In the genomic region with DNA sequence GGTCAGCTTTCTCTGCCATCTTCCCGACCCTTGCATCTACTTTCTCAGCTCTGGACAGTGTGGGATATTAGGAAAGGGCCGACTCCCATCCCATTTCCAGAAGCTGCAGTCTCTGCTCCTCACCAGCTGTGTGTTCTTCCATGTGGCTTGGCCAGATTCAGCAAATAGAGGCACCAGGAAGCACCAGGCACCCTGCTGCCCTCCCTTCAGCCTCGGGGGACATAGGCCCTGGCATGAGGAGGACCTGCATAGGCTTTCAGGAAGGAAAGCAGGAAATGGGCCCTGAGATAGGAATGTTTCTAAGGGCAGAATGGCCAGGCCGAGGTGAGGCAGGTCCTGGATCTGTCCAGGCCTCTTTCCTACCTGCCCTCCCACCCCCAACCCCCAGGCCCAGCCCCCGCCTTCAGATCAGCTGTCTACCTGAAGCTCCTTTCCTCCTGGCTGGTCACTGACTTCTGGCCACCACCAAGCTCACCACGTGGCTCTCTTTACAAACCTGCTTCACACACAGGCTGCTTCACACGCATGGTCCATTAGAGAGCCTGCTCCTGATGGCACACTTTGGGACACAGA, we compare ENCODE assay signal across 13 cellular contexts. TPM values are rescaled to one million over a fixed set of nuclear protein-coding genes. Genes with fewer than 3 reads are reported as not detected.
DNase-seq lines count a peak whose midpoint lies in the region; ATAC-seq lines count a peak whose summit lies in the region.
"Had no signal": no experiment of that assay in that cellular context is flagged by ENCODE, and none has a peak within 500 bp of the region (broad histone marks: within the 10 kb centered on the region; RNA-seq: fewer than 3 reads in every experiment).

No MANE protein-coding gene starts in this region.

- no peak overlapping the region for H3K4me3 ChIP-seq in skin epidermis
- H3K4me3 ChIP-seq: Peyer's patch had no signal

- intact Hi-C loops in activated CD4-positive, alpha-beta T cell treated with anti-CD3 and anti-CD28 coated beads for 36 hours (cut with DNase I, micrococcal nuclease) = no loop called here

- H3K27ac ChIP-seq in skin epidermis = peak overlapping the region in 12 of 21 experiments; percentile 6 to 79 (median 46)
- H3K27ac ChIP-seq: Peyer's patch had no signal

- H3K4me1 Mint-ChIP-seq in activated CD4-positive, alpha-beta T cell treated with anti-CD3 and anti-CD28 coated beads for 36 hours = peaks cover 19% of the 10 kb centered on the region

- H3K36me3 Mint-ChIP-seq in activated CD4-positive, alpha-beta T cell treated with anti-CD3 and anti-CD28 coated beads for 36 hours (ENCODE audit: low read depth) = no peaks in the 10 kb centered on the region

- no peak overlapping the region for H3K4me3 Mint-ChIP-seq in activated CD4-positive, alpha-beta T cell treated with anti-CD3 and anti-CD28 coated beads for 36 hours
- H3K4me3 Mint-ChIP-seq: activated CD4-positive, alpha-beta T cell treated with anti-CD3 and anti-CD28 coated beads, Interleukin-2, amount 10 ng/mL, durations not matched to agents 7 days and 5 days; HFFc6 had no signal

- POLR2A ChIA-PET in activated CD4-positive, alpha-beta T cell treated with anti-CD3 and anti-CD28 coated beads for 36 hours (lab: Charles Lee) = interaction anchor here (0.5 to 0.6 kb wide), 2 partner anchors 51 to 106 kb away, joined by 3 to 4 read pairs; no protein-coding TSS in a partner anchor

- DNase-seq in activated CD4-positive, alpha-beta T cell treated with anti-CD3 and anti-CD28 coated beads for 36 hours = no peak
- no peak for DNase-seq in activated CD4-positive, alpha-beta T cell treated with anti-CD3 and anti-CD28 coated beads for 48 hours
- DNase-seq in RPMI7951 (ENCODE audit: low read depth) (peak; percentile 19), cerebellum (ENCODE audit: low spot score) (peak; percentile 64), NCI-H524 treated with DMSO at 0.1 percent for 48 hours (lab: John Stamatoyannopoulos, UW) (no peak), pons (ENCODE audit: low spot score) (no peak)
- DNase-seq: activated CD4-positive, alpha-beta T cell treated with anti-CD3 and anti-CD28 coated beads, Interleukin-2, amount 10 ng/mL, durations not matched to agents 7 days and 5 days; HFFc6; kidney; NCI-H1092; Peyer's patch had no signal

- no peaks in the 10 kb centered on the region for H3K9me3 Mint-ChIP-seq in activated CD4-positive, alpha-beta T cell treated with anti-CD3 and anti-CD28 coated beads for 36 hours (ENCODE audit: low read depth)
- H3K9me3 Mint-ChIP-seq: activated CD4-positive, alpha-beta T cell treated with anti-CD3 and anti-CD28 coated beads, Interleukin-2, amount 10 ng/mL, durations not matched to agents 7 days and 5 days; HFFc6 had no signal

- no peaks in the 10 kb centered on the region for H3K27me3 Mint-ChIP-seq in activated CD4-positive, alpha-beta T cell treated with anti-CD3 and anti-CD28 coated beads for 36 hours
- H3K27me3 Mint-ChIP-seq: activated CD4-positive, alpha-beta T cell treated with anti-CD3 and anti-CD28 coated beads, Interleukin-2, amount 10 ng/mL, durations not matched to agents 7 days and 5 days had no signal

- H3K27ac Mint-ChIP-seq in activated CD4-positive, alpha-beta T cell treated with anti-CD3 and anti-CD28 coated beads for 36 hours = peak overlapping the region; percentile 70
- H3K27ac Mint-ChIP-seq: activated CD4-positive, alpha-beta T cell treated with anti-CD3 and anti-CD28 coated beads, Interleukin-2, amount 10 ng/mL, durations not matched to agents 7 days and 5 days; HFFc6 had no signal

- CTCF ChIA-PET in activated CD4-positive, alpha-beta T cell treated with anti-CD3 and anti-CD28 coated beads for 36 hours (lab: Charles Lee) = interaction anchor here (0.5 to 1.6 kb wide), 4 partner anchors 27 to 218 kb away, joined by 3 to 7 read pairs (median 4); a partner anchor contains a TSS

- ATAC-seq in activated CD4-positive, alpha-beta T cell treated with anti-CD3 and anti-CD28 coated beads for 36 hours = no peak
- no peak for ATAC-seq in HG03159 (IDR thresholded peaks at IDR 0.05; ENCODE audit: unreplicated experiment)

RNA-seq across cellular contexts. Expression of a gene that starts 27.5 kb away (rescaled TPM):
- total RNA-seq in activated CD4-positive, alpha-beta T cell treated with anti-CD3 and anti-CD28 coated beads for 36 hours = 10 to 100 TPM; 18.8 to 20.8 TPM
- total RNA-seq in RPMI7951 (2014; rRNA removed; shearing (Covaris generic)) = 28.2 and 30.7 TPM in 2 replicates
- total RNA-seq in cerebellum = 38.2 TPM

Comparison
In these comparisons a context has a peak if more than half of its experiments do, and no peak if none do; other contexts are left out.
1. DNase-seq: peak in RPMI7951 (single experiment) and cerebellum (single experiment); none in activated CD4-positive, alpha-beta T cell treated with anti-CD3 and anti-CD28 coated beads for 36 hours (single experiment), activated CD4-positive, alpha-beta T cell treated with anti-CD3 and anti-CD28 coated beads for 48 hours (single experiment), NCI-H524 treated with DMSO at 0.1 percent for 48 hours (single experiment) and pons (single experiment).